ENCODE assay signal across 9 cellular contexts in genomic region chr11:32706985-32707736, GRCh38.
DNase-seq lines count a peak whose midpoint lies in the region; TF ChIP-seq lines count a peak whose summit lies in the region.
"Had no signal": no experiment of that assay in that cellular context is flagged by ENCODE, and none has a peak within 500 bp of the region (broad histone marks: within the 10 kb centered on the region; RNA-seq: fewer than 3 reads in every experiment).

No MANE protein-coding gene starts in this region.

- H3K4me1 Mint-ChIP-seq in HFFc6 (ENCODE audit: low read depth) = peaks cover 32% of the 10 kb centered on the region
- H3K4me1 Mint-ChIP-seq in activated CD4-positive, alpha-beta memory T cell treated with anti-CD3 and anti-CD28 coated beads for 36 hours (ENCODE audit: low read depth) = peaks cover 8% of the 10 kb centered on the region
- no peaks in the 10 kb centered on the region for H3K4me1 Mint-ChIP-seq in activated naive CD4-positive, alpha-beta T cell treated with anti-CD3 and anti-CD28 coated beads, Interleukin-2, amount 10 ng/mL, durations not matched to agents 7 days and 5 days

- peaks cover 6% of the 10 kb centered on the region; the same call in 1 of the 2 replicates for H3K27me3 Mint-ChIP-seq in HFFc6 (ENCODE audit: insufficient read depth)
- peaks cover 13% of the 10 kb centered on the region for H3K27me3 Mint-ChIP-seq in activated CD4-positive, alpha-beta memory T cell treated with anti-CD3 and anti-CD28 coated beads for 36 hours
- H3K27me3 Mint-ChIP-seq in activated naive CD4-positive, alpha-beta T cell treated with anti-CD3 and anti-CD28 coated beads, Interleukin-2, amount 10 ng/mL, durations not matched to agents 7 days and 5 days = no peaks in the 10 kb centered on the region

- peaks cover 0 to 11% (median 0%) of the 10 kb centered on the region in 4 donors for H3K27me3 ChIP-seq in esophagus squamous epithelium

- no peak overlapping the region for H3K4me3 ChIP-seq in esophagus squamous epithelium
- H3K4me3 ChIP-seq: heart right ventricle had no signal

- in situ Hi-C loops in GM13976 (cut with MboI; ENCODE audit: low sequenced_read_pairs, unreplicated experiment) = no loop called here

- H3K27ac Mint-ChIP-seq in HFFc6 = peak overlapping the region; percentile 73
- H3K27ac Mint-ChIP-seq in activated CD4-positive, alpha-beta memory T cell treated with anti-CD3 and anti-CD28 coated beads for 36 hours = no peak overlapping the region
- H3K27ac Mint-ChIP-seq in activated naive CD4-positive, alpha-beta T cell treated with anti-CD3 and anti-CD28 coated beads, Interleukin-2, amount 10 ng/mL, durations not matched to agents 7 days and 5 days = no peak overlapping the region

- WGBS in esophagus squamous epithelium, 2 donors = 37 to 49% methylated on average over 7 of the region's 7 CpGs

- TF ChIP-seq POLR2A in esophagus squamous epithelium (IDR thresholded peaks at IDR 0.05) = no peak

- peak overlapping the region; percentile 62 for H3K4me3 Mint-ChIP-seq in HFFc6
- no peak overlapping the region for H3K4me3 Mint-ChIP-seq in activated CD4-positive, alpha-beta memory T cell treated with anti-CD3 and anti-CD28 coated beads for 36 hours
- H3K4me3 Mint-ChIP-seq in activated naive CD4-positive, alpha-beta T cell treated with anti-CD3 and anti-CD28 coated beads, Interleukin-2, amount 10 ng/mL, durations not matched to agents 7 days and 5 days = no peak overlapping the region

- no peaks in the 10 kb centered on the region for H3K4me1 ChIP-seq in esophagus squamous epithelium

- DNase-seq in GM13976 (ENCODE audit: low spot score) = peak; percentile 64
- DNase-seq in HFFc6 = peak; percentile 82
- DNase-seq in NCI-H460 (ENCODE audit: extremely low read depth, low read depth) = peak; percentile 27
- peak; percentile 92 for DNase-seq in kidney glomerular epithelial cell (lab: John Stamatoyannopoulos, UW)
- DNase-seq in activated CD4-positive, alpha-beta memory T cell treated with anti-CD3 and anti-CD28 coated beads for 36 hours = no peak
- DNase-seq in NCI-H1048 (lab: John Stamatoyannopoulos, UW) = no peak
- no peak for DNase-seq in esophagus squamous epithelium (lab: John Stamatoyannopoulos, UW)
- DNase-seq in activated naive CD4-positive, alpha-beta T cell treated with anti-CD3 and anti-CD28 coated beads, Interleukin-2, amount 10 ng/mL, durations not matched to agents 7 days and 5 days = no peak
- DNase-seq: heart right ventricle had no signal

- TF ChIP-seq CTCF in GM13976 (IDR thresholded peaks at IDR 0.05; ENCODE audit: borderline replicate concordance, control extremely low read depth, extremely low read depth, insufficient read depth, missing control alignments) (no peak), HFFc6 (IDR thresholded peaks at IDR 0.05) (no peak), esophagus squamous epithelium (IDR thresholded peaks at IDR 0.05) (no peak)

- no peaks in the 10 kb centered on the region for H3K36me3 ChIP-seq in esophagus squamous epithelium
- H3K36me3 ChIP-seq: heart right ventricle had no signal

- H3K36me3 Mint-ChIP-seq in HFFc6 (ENCODE audit: low read depth) = no peaks in the 10 kb centered on the region
- no peaks in the 10 kb centered on the region for H3K36me3 Mint-ChIP-seq in activated CD4-positive, alpha-beta memory T cell treated with anti-CD3 and anti-CD28 coated beads for 36 hours
- H3K36me3 Mint-ChIP-seq in activated naive CD4-positive, alpha-beta T cell treated with anti-CD3 and anti-CD28 coated beads, Interleukin-2, amount 10 ng/mL, durations not matched to agents 7 days and 5 days = no peaks in the 10 kb centered on the region

- POLR2A ChIA-PET in activated CD4-positive, alpha-beta memory T cell treated with anti-CD3 and anti-CD28 coated beads for 36 hours (lab: Charles Lee) = no interaction called here

- H3K27ac ChIP-seq in esophagus squamous epithelium = no peak overlapping the region
- H3K27ac ChIP-seq: heart right ventricle had no signal

- H3K9me3 ChIP-seq in esophagus squamous epithelium = peaks cover 0 to 6% (median 0%) of the 10 kb centered on the region in 3 donors

- intact Hi-C loops in activated CD4-positive, alpha-beta memory T cell treated with anti-CD3 and anti-CD28 coated beads for 36 hours (cut with micrococcal nuclease) = no loop called here
- intact Hi-C loops in esophagus squamous epithelium (cut with DNase I) = no loop called here

- H3K9me3 Mint-ChIP-seq in HFFc6 = no peaks in the 10 kb centered on the region; the same call in 1 of the 2 replicates
- H3K9me3 Mint-ChIP-seq in activated CD4-positive, alpha-beta memory T cell treated with anti-CD3 and anti-CD28 coated beads for 36 hours = no peaks in the 10 kb centered on the region
- H3K9me3 Mint-ChIP-seq in activated naive CD4-positive, alpha-beta T cell treated with anti-CD3 and anti-CD28 coated beads, Interleukin-2, amount 10 ng/mL, durations not matched to agents 7 days and 5 days = peaks cover 5% of the 10 kb centered on the region

- CTCF ChIA-PET in activated CD4-positive, alpha-beta memory T cell treated with anti-CD3 and anti-CD28 coated beads for 36 hours (lab: Charles Lee) = no interaction called here
- CTCF ChIA-PET in activated naive CD4-positive, alpha-beta T cell treated with anti-CD3 and anti-CD28 coated beads, Interleukin-2, amount 10 ng/mL, durations not matched to agents 7 days and 5 days (lab: Charles Lee) = no interaction called here

Comparison
In these comparisons a context has a peak if more than half of its experiments do, and no peak if none do; other contexts are left out.
1. DNase-seq: peak in GM13976 (single experiment), HFFc6 (single experiment), NCI-H460 (single experiment) and kidney glomerular epithelial cell (single experiment); none in activated CD4-positive, alpha-beta memory T cell treated with anti-CD3 and anti-CD28 coated beads for 36 hours (single experiment), NCI-H1048 (single experiment), esophagus squamous epithelium (single experiment) and activated naive CD4-positive, alpha-beta T cell treated with anti-CD3 and anti-CD28 coated beads, Interleukin-2, amount 10 ng/mL, durations not matched to agents 7 days and 5 days (single experiment).